In genomic region chr7:44398506-44398905, GRCh38 we compare ENCODE assay signal across 11 cellular contexts.
DNase-seq lines count a peak whose midpoint lies in the region; ATAC-seq and TF ChIP-seq lines count a peak whose summit lies in the region.
"Had no signal": no experiment of that assay in that cellular context is flagged by ENCODE, and none has a peak within 500 bp of the region (broad histone marks: within the 10 kb centered on the region; RNA-seq: fewer than 3 reads in every experiment).

No MANE protein-coding gene starts in this region.

- no peaks in the 10 kb centered on the region for H3K9me3 Mint-ChIP-seq in CD8-positive, alpha-beta T cell
- H3K9me3 Mint-ChIP-seq: effector memory CD8-positive, alpha-beta T cell; stimulated activated naive CD8-positive, alpha-beta T cell treated with anti-CD3 and anti-CD28 coated beads, Interleukin-15, amount 100 ng/mL, for 72 hours had no signal

- intact Hi-C loops in A673 (cut with micrococcal nuclease; ENCODE audit: unreplicated experiment) = no loop called here
- intact Hi-C loops in CD8-positive, alpha-beta T cell (cut with DNase I, micrococcal nuclease) = no loop called here

- peak; percentile 78 for DNase-seq in A673 (ENCODE audit: low spot score)
- peak; percentile 76 for DNase-seq in NCI-H2029 treated with DMSO at 0.1 percent for 48 hours (lab: John Stamatoyannopoulos, UW)
- peak; percentile 99 for DNase-seq in dermis blood vessel endothelial cell
- peak; percentile 86 for DNase-seq in mesenteric fat pad (ENCODE audit: low spot score)
- DNase-seq in CD8-positive, alpha-beta T cell = no peak
- no peak for DNase-seq in coronary artery (ENCODE audit: low spot score)
- DNase-seq in T-helper 2 cell = no peak
- DNase-seq: effector memory CD8-positive, alpha-beta T cell; mammary epithelial cell; stimulated activated naive CD8-positive, alpha-beta T cell treated with anti-CD3 and anti-CD28 coated beads, Interleukin-15, amount 100 ng/mL, for 72 hours had no signal

- H3K27me3 ChIP-seq in A673 (replicated peaks; ENCODE audit: insufficient read depth, low read depth, low read length, poor library complexity) = no peaks in the 10 kb centered on the region
- no peaks in the 10 kb centered on the region for H3K27me3 ChIP-seq in CD8-positive, alpha-beta T cell (ENCODE audit: insufficient read depth, low read length)

- no peak overlapping the region for H3K27ac Mint-ChIP-seq in CD8-positive, alpha-beta T cell
- H3K27ac Mint-ChIP-seq: stimulated activated naive CD8-positive, alpha-beta T cell treated with anti-CD3 and anti-CD28 coated beads, Interleukin-15, amount 100 ng/mL, for 72 hours had no signal

- no peaks in the 10 kb centered on the region for H3K36me3 ChIP-seq in A673 (ENCODE audit: insufficient read depth, low read length, poor library complexity, severe bottlenecking)
- peaks cover 27% of the 10 kb centered on the region for H3K36me3 ChIP-seq in CD8-positive, alpha-beta T cell (ENCODE audit: insufficient read depth, low read length)

- no peak for ATAC-seq in CD8-positive, alpha-beta T cell
- ATAC-seq in HG02759 (IDR thresholded peaks at IDR 0.05; ENCODE audit: unreplicated experiment) = no peak
- ATAC-seq: effector memory CD8-positive, alpha-beta T cell; stimulated activated naive CD8-positive, alpha-beta T cell treated with anti-CD3 and anti-CD28 coated beads, Interleukin-15, amount 100 ng/mL, for 72 hours had no signal

- CTCF ChIA-PET in A673 (lab: Charles Lee) = no interaction called here
- CTCF ChIA-PET in CD8-positive, alpha-beta T cell (lab: Charles Lee) = no interaction called here

- POLR2A ChIA-PET in A673 (lab: Charles Lee; ENCODE audit: low non-redundant PET) = no interaction called here
- POLR2A ChIA-PET in CD8-positive, alpha-beta T cell (lab: Charles Lee) = no interaction called here

- H3K27ac ChIP-seq in A673 (ENCODE audit: low read depth, low read length, poor library complexity, severe bottlenecking) = peak overlapping the region; percentile 78
- H3K27ac ChIP-seq in CD8-positive, alpha-beta T cell (ENCODE audit: low read depth, low read length) = no peak overlapping the region
- H3K27ac ChIP-seq in coronary artery = no peak overlapping the region

- no peak overlapping the region for H3K4me3 Mint-ChIP-seq in CD8-positive, alpha-beta T cell
- H3K4me3 Mint-ChIP-seq: effector memory CD8-positive, alpha-beta T cell; stimulated activated naive CD8-positive, alpha-beta T cell treated with anti-CD3 and anti-CD28 coated beads, Interleukin-15, amount 100 ng/mL, for 72 hours had no signal

- H3K4me1 ChIP-seq in A673 (ENCODE audit: insufficient read depth, low read length, poor library complexity, severe bottlenecking) = peaks cover 23% of the 10 kb centered on the region
- H3K4me1 ChIP-seq in CD8-positive, alpha-beta T cell (ENCODE audit: insufficient read depth, low read length) = no peaks in the 10 kb centered on the region

- TF ChIP-seq CTCF in A673 (conservative IDR thresholded peaks at IDR 0.05; ENCODE audit: low read depth, low read length) (no peak), coronary artery (IDR thresholded peaks at IDR 0.05) (no peak)
- no peak for TF ChIP-seq CTCF in CD8-positive, alpha-beta T cell (IDR thresholded peaks at IDR 0.05)

- peaks cover 80% of the 10 kb centered on the region for H3K36me3 Mint-ChIP-seq in CD8-positive, alpha-beta T cell

- BruUV-seq in A673 (replicated peaks; lab: Mats Ljungman, UMichigan) = no TSS peak

- H3K4me1 Mint-ChIP-seq in CD8-positive, alpha-beta T cell (ENCODE audit: low read depth) = peaks cover 2% of the 10 kb centered on the region
- H3K4me1 Mint-ChIP-seq: stimulated activated naive CD8-positive, alpha-beta T cell treated with anti-CD3 and anti-CD28 coated beads, Interleukin-15, amount 100 ng/mL, for 72 hours had no signal

- H3K4me3 ChIP-seq in A673 (ENCODE audit: low read depth, low read length, poor library complexity, severe bottlenecking) (no peak overlapping the region), coronary artery (no peak overlapping the region)
- no peak overlapping the region for H3K4me3 ChIP-seq in CD8-positive, alpha-beta T cell (ENCODE audit: low read depth, low read length)

- H3K27me3 Mint-ChIP-seq in CD8-positive, alpha-beta T cell (ENCODE audit: low read depth) = no peaks in the 10 kb centered on the region
- H3K27me3 Mint-ChIP-seq: effector memory CD8-positive, alpha-beta T cell; stimulated activated naive CD8-positive, alpha-beta T cell treated with anti-CD3 and anti-CD28 coated beads, Interleukin-15, amount 100 ng/mL, for 72 hours had no signal

- H3K9me3 ChIP-seq in A673 (ENCODE audit: low read depth, low read length, poor library complexity, severe bottlenecking) = no peaks in the 10 kb centered on the region
- no peaks in the 10 kb centered on the region for H3K9me3 ChIP-seq in CD8-positive, alpha-beta T cell (ENCODE audit: low read length)

Comparison
In these comparisons a context has a peak if more than half of its experiments do, and no peak if none do; other contexts are left out.
1. DNase-seq: peak in A673 (single experiment), NCI-H2029 treated with DMSO at 0.1 percent for 48 hours (single experiment), dermis blood vessel endothelial cell (single experiment) and mesenteric fat pad (single experiment); none in CD8-positive, alpha-beta T cell (0 of 7), coronary artery (single experiment) and T-helper 2 cell (0 of 5).